10 cellular contexts compared by ENCODE assay signal in genomic region chr15:73936181-73936580, GRCh38.
DNase-seq lines count a peak whose midpoint lies in the region; ATAC-seq lines count a peak whose summit lies in the region.
"Had no signal": no experiment of that assay in that cellular context is flagged by ENCODE, and none has a peak within 500 bp of the region (broad histone marks: within the 10 kb centered on the region; RNA-seq: fewer than 3 reads in every experiment).

No MANE protein-coding gene starts in this region.

- ATAC-seq in HG02571 (IDR thresholded peaks at IDR 0.05; ENCODE audit: unreplicated experiment), result no peak

- DNase-seq in ACHN (peak; percentile 22), MV-4-11 (lab: John Stamatoyannopoulos, UW) (peak; percentile 9), cerebellar cortex (ENCODE audit: low spot score) (peak; percentile 32), left kidney (ENCODE audit: low read depth, low spot score) (peak; percentile 72), UCSD-AML1 (lab: John Stamatoyannopoulos, UW; ENCODE audit: unreplicated experiment) (no peak), CD1c-positive myeloid dendritic cell (ENCODE audit: extremely low spot score) (no peak)
- no peak for DNase-seq in activated CD8-positive, alpha-beta memory T cell treated with anti-CD3 and anti-CD28 coated beads, Interleukin-2, amount 50 U/mL, for 48 hours
- DNase-seq: adrenal gland; CD8-positive, alpha-beta memory T cell had no signal

- in situ Hi-C loops in ACHN (cut with HindIII; ENCODE audit: low pct_ligation_motif_present, low pct_unique_long_range_greater_than_20kb, low sequenced_read_pairs), result no loop called here

Comparison
In these comparisons a context has a peak if more than half of its experiments do, and no peak if none do; other contexts are left out.
1. DNase-seq: peak in ACHN (single experiment), MV-4-11 (single experiment), cerebellar cortex (single experiment) and left kidney (single experiment); none in UCSD-AML1 (single experiment), activated CD8-positive, alpha-beta memory T cell treated with anti-CD3 and anti-CD28 coated beads, Interleukin-2, amount 50 U/mL, for 48 hours (single experiment) and CD1c-positive myeloid dendritic cell (single experiment).